27 cellular contexts compared by ENCODE assay signal in the genomic region with DNA sequence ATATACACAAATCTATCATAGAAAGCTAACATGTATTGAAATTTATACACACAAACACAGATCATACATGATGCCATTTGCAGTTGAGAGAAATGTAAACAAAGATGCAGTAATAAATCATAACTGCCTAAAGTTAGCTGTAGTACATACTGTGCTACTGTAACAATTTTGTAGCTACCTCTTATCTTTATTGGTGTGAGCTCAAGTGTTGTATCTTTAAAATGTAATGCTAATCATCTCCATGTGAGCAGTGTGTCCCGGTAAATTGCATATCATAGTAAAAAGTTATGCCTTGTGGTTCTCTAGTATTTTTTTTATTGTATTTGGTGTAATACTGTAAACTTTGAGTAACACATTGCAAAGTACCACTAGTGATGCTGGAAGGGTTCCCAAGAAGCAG.
"Had no signal": no experiment of that assay in that cellular context is flagged by ENCODE, and none has a peak within 500 bp of the region (broad histone marks: within the 10 kb centered on the region; RNA-seq: fewer than 3 reads in every experiment).

No MANE protein-coding gene starts in this region.

- H3K9me3 ChIP-seq: colonic mucosa, gastroesophageal sphincter, heart left ventricle, left ventricle myocardium inferior, lower lobe of right lung, pancreas, stomach, thyroid gland had no signal

- FAIRE-seq: islet of Langerhans, pancreas had no signal

- H3K4me1 ChIP-seq: colonic mucosa, gastroesophageal sphincter, heart left ventricle, lower lobe of right lung, pancreas, thyroid gland had no signal

- H3K36me3 ChIP-seq: colonic mucosa, heart left ventricle, left ventricle myocardium inferior, lower lobe of right lung, pancreas, thyroid gland had no signal

- H3K4me3 ChIP-seq: colonic mucosa, gastroesophageal sphincter, heart left ventricle, hepatocyte, left ventricle myocardium inferior, lower lobe of right lung, pancreas, smooth muscle cell, stomach, thyroid gland had no signal

- DNase-seq: colonic mucosa; effector CD8-positive, alpha-beta T cell; endodermal cell; foreskin keratinocyte; heart left ventricle; left cardiac atrium; left ventricle myocardium inferior; lower lobe of right lung; natural killer cell; occipital lobe; pancreas; retina; stimulated activated CD4-positive, alpha-beta T cell treated with anti-CD3 and anti-CD28 coated beads, Interleukin-12 subunit alpha, Interleukin-12 subunit beta, amount 100 ng/mL, for 4 hours; stimulated activated CD4-positive, alpha-beta T cell treated with anti-CD3 and anti-CD28 coated beads, Interleukin-1b, Interleukin-23, amount 100 ng/mL, for 48 hours; stimulated activated CD4-positive, alpha-beta T cell treated with anti-CD3 and anti-CD28 coated beads, Interleukin-4, amount 100 ng/mL, for 24 hours; stimulated activated naive CD4-positive, alpha-beta T cell treated with Interleukin-2 at 50 U/mL for 16 hours; stomach; thyroid gland; trophoblast cell had no signal

- H2AFZ ChIP-seq: hepatocyte had no signal

- H3K4me2 ChIP-seq: hepatocyte, smooth muscle cell had no signal

- H3K27me3 ChIP-seq: colonic mucosa, foreskin keratinocyte, gastroesophageal sphincter, heart left ventricle, hepatocyte, pancreas, stomach, thyroid gland had no signal

- ATAC-seq: esophagus mucosa; foreskin keratinocyte; gastroesophageal sphincter; heart left ventricle; left cardiac atrium; lower lobe of right lung; natural killer cell; pancreas; sciatic nerve; stimulated activated effector memory CD8-positive, alpha-beta T cell treated with anti-CD3 and anti-CD28 coated beads, Interleukin-12 subunit alpha, Interleukin-12 subunit beta, amount 100 ng/mL, for 72 hours had no signal

- H3K27ac ChIP-seq: colonic mucosa, epithelial cell of prostate, foreskin keratinocyte, gastroesophageal sphincter, heart left ventricle, hepatocyte, left ventricle myocardium inferior, lower lobe of right lung, pancreas, stomach, thyroid gland had no signal
